1 cellular context compared by ENCODE assay signal in genomic region chr9:105141448-105142101, GRCh38.
TF ChIP-seq lines count a peak whose summit lies in the region.

No MANE protein-coding gene starts in this region.

TF ChIP-seq in SK-N-SH treated with all-trans-retinoic acid at 6 μM for 48 hours, 23 proteins besides CTCF, POLR2A, EP300 and RAD21 (continued from another document):
- TF ChIP-seq SNAI2 (CRISPR knock-in tag; IDR thresholded peaks at IDR 0.05) (no peak), ZFP3 (CRISPR knock-in tag; IDR thresholded peaks at IDR 0.05) (no peak)
